In the genomic region with DNA sequence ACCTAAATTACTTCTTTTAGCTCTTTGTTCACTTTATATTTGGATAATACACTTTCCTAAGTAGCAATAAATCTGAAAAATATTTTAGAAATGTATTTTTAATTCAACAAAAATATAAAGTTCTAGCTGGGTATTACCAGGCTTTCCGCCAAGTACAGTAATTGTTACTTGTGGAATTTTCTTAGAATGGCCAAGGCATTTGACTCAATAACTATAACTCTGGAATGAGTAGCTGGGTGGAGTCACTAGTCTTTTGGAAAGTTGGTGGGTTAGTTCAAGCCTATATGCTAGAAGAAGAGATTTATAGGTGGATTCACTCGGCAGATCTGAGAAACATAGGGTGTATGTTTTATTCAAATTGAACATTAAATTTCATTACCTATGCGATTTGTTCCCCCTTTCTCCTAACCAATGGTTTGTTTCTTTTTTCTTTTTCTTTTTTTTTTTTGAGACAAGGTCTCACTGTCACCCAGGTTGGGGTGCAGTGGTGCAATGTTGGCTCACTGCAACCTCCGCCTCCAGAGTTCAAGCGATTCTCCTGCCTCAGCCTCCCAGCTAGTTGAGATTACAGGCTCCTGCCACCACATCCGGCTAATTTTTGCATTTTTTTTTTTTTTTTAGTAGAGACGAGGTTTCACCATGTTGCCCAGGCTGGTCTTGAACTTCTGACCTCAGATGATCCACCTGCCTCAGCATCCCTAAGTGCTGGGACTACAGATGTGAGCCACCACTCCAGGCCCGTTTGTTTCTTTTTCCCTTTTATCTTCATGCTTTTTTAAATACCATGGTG, we compare ENCODE assay signal across 27 cellular contexts. TPM values are rescaled to one million over a fixed set of nuclear protein-coding genes. Genes with fewer than 3 reads are reported as not detected.
DNase-seq lines count a peak whose midpoint lies in the region; ATAC-seq and TF ChIP-seq lines count a peak whose summit lies in the region.
"Had no signal": no experiment of that assay in that cellular context is flagged by ENCODE, and none has a peak within 500 bp of the region (broad histone marks: within the 10 kb centered on the region; RNA-seq: fewer than 3 reads in every experiment).

No MANE protein-coding gene starts in this region.

- peaks cover 45% of the 10 kb centered on the region for H3F3A ChIP-seq in SK-N-SH (replicated peaks; ENCODE audit: insufficient read depth)

- H3K9me3 Mint-ChIP-seq in activated CD8-positive, alpha-beta T cell treated with anti-CD3 and anti-CD28 coated beads for 36 hours: no peaks in the 10 kb centered on the region
- H3K9me3 Mint-ChIP-seq: activated naive CD8-positive, alpha-beta T cell treated with anti-CD3 and anti-CD28 coated beads, Interleukin-2, amount 50 U/mL, for 24 hours; activated T-cell treated with anti-CD3 and anti-CD28 coated beads, Interleukin-2, amount 50 U/mL, for 24 hours; CD4-positive, alpha-beta T cell; nephron progenitor cell; stimulated activated memory B cell treated with anti-CD40 and anti-IgM and Interleukin-4, amounts not matched to agents 10 μg/mL and 1 μg/mL and 100 μg/mL, for 72 hours had no signal

- H3K4me3 ChIP-seq in SK-N-SH (ENCODE audit: low read depth in 2 of 2, low read length in 1 of 2) (no peak overlapping the region), fibroblast of mammary gland (ENCODE audit: control insufficient read depth, low read depth, low read length) (no peak overlapping the region), suprapubic skin (no peak overlapping the region)
- H3K4me3 ChIP-seq: body of pancreas, heart left ventricle, lung, right atrium auricular region had no signal

- H3K9ac ChIP-seq in SK-N-SH: peak overlapping the region; percentile 58
- H3K9ac ChIP-seq: parathyroid adenoma had no signal

- H3K9me2 ChIP-seq in SK-N-SH: no peaks in the 10 kb centered on the region

- intact Hi-C loops in activated CD8-positive, alpha-beta T cell treated with anti-CD3 and anti-CD28 coated beads for 36 hours (cut with micrococcal nuclease): no loop called here

- ATAC-seq in activated CD8-positive, alpha-beta T cell treated with anti-CD3 and anti-CD28 coated beads for 36 hours: no peak
- ATAC-seq in activated CD4-positive, CD25-positive, alpha-beta regulatory T cell treated with anti-CD3 and anti-CD28 coated beads, Interleukin-2, amount 50 U/mL, for 24 hours: no peak
- ATAC-seq in HG02981 (IDR thresholded peaks at IDR 0.05; ENCODE audit: unreplicated experiment): no peak
- ATAC-seq: activated naive CD8-positive, alpha-beta T cell treated with anti-CD3 and anti-CD28 coated beads, Interleukin-2, amount 50 U/mL, for 24 hours; body of pancreas; foreskin keratinocyte; heart left ventricle; stimulated activated memory B cell treated with anti-CD40 and anti-IgM and Interleukin-4, amounts not matched to agents 10 μg/mL and 1 μg/mL and 100 μg/mL, for 72 hours had no signal

- 81% methylated on average over 8 of the region's 8 CpGs for WGBS in SK-N-SH (ENCODE audit: low lambda C conversion rate)
- WGBS in suprapubic skin: 84% methylated on average over 8 of the region's 8 CpGs

- no peak overlapping the region for H3K4me3 Mint-ChIP-seq in activated CD8-positive, alpha-beta T cell treated with anti-CD3 and anti-CD28 coated beads for 36 hours
- H3K4me3 Mint-ChIP-seq: activated naive CD8-positive, alpha-beta T cell treated with anti-CD3 and anti-CD28 coated beads, Interleukin-2, amount 50 U/mL, for 24 hours; activated T-cell treated with anti-CD3 and anti-CD28 coated beads, Interleukin-2, amount 50 U/mL, for 24 hours; CD4-positive, alpha-beta T cell; nephron progenitor cell; stimulated activated memory B cell treated with anti-CD40 and anti-IgM and Interleukin-4, amounts not matched to agents 10 μg/mL and 1 μg/mL and 100 μg/mL, for 72 hours had no signal

- no peaks in the 10 kb centered on the region for H3K27me3 ChIP-seq in SK-N-SH (ENCODE audit: insufficient read depth)
- no peaks in the 10 kb centered on the region for H3K27me3 ChIP-seq in suprapubic skin
- H3K27me3 ChIP-seq: body of pancreas, foreskin keratinocyte, heart left ventricle, right atrium auricular region had no signal

- DNase-seq in GM04504 (ENCODE audit: low read depth): peak; percentile 32
- DNase-seq in SK-N-SH: no peak
- DNase-seq in fibroblast of mammary gland (ENCODE audit: low read depth): peak; percentile 51
- no peak for DNase-seq in suprapubic skin (ENCODE audit: low spot score in 2 of 2)
- DNase-seq in activated CD8-positive, alpha-beta T cell treated with anti-CD3 and anti-CD28 coated beads for 36 hours: no peak
- DNase-seq: activated CD4-positive, alpha-beta T cell treated with anti-CD3 and anti-CD28 coated beads for 4 hours; activated naive CD8-positive, alpha-beta T cell treated with anti-CD3 and anti-CD28 coated beads, Interleukin-2, amount 50 U/mL, for 24 hours; activated T-cell treated with anti-CD3 and anti-CD28 coated beads, Interleukin-2, amount 50 U/mL, for 24 hours; AML-193; body of pancreas; CD4-positive, alpha-beta T cell; foreskin keratinocyte; heart left ventricle; NCI-H1105; NCI-H2029; NCI-H526 treated with DMSO at 0.1 percent for 48 hours; nephron progenitor cell; stimulated activated CD4-positive, alpha-beta T cell treated with anti-CD3 and anti-CD28 coated beads, Interleukin-4, amount 100 ng/mL, for 24 hours had no signal

- H3K27ac Mint-ChIP-seq in activated CD8-positive, alpha-beta T cell treated with anti-CD3 and anti-CD28 coated beads for 36 hours: no peak overlapping the region
- H3K27ac Mint-ChIP-seq: activated naive CD8-positive, alpha-beta T cell treated with anti-CD3 and anti-CD28 coated beads, Interleukin-2, amount 50 U/mL, for 24 hours; activated T-cell treated with anti-CD3 and anti-CD28 coated beads, Interleukin-2, amount 50 U/mL, for 24 hours; CD4-positive, alpha-beta T cell; stimulated activated memory B cell treated with anti-CD40 and anti-IgM and Interleukin-4, amounts not matched to agents 10 μg/mL and 1 μg/mL and 100 μg/mL, for 72 hours had no signal

- H3K27ac ChIP-seq in SK-N-SH (ENCODE audit: low read depth in 2 of 2, low read length in 1 of 2): peak overlapping the region; percentile 68 to 93; a peak in 3 of 4 replicates
- peak overlapping the region; percentile 28 for H3K27ac ChIP-seq in suprapubic skin
- H3K27ac ChIP-seq: body of pancreas, foreskin keratinocyte, heart left ventricle, parathyroid adenoma, right atrium auricular region had no signal

- CTCF ChIA-PET in SK-N-SH (lab: Yijun Ruan, JAX): interaction anchor here (0.6 to 3.6 kb wide), 5 partner anchors 9 to 1516 kb away, joined by 3 to 15 read pairs (median 6); no protein-coding TSS in a partner anchor
- CTCF ChIA-PET in activated CD8-positive, alpha-beta T cell treated with anti-CD3 and anti-CD28 coated beads for 36 hours (lab: Charles Lee): no interaction called here

- TF ChIP-seq EP300 in SK-N-SH (IDR thresholded peaks at IDR 0.05; ENCODE audit: borderline replicate concordance in 1 of 2, low read depth in 1 of 2, low read length in 1 of 2) (no peak), suprapubic skin (IDR thresholded peaks at IDR 0.05) (no peak)

- H3K79me2 ChIP-seq in SK-N-SH (ENCODE audit: insufficient read depth): no peaks in the 10 kb centered on the region
- H3K79me2 ChIP-seq: parathyroid adenoma had no signal

- H4K20me1 ChIP-seq in SK-N-SH (ENCODE audit: insufficient read depth): no peaks in the 10 kb centered on the region

- no peaks in the 10 kb centered on the region for H3K27me3 Mint-ChIP-seq in activated CD8-positive, alpha-beta T cell treated with anti-CD3 and anti-CD28 coated beads for 36 hours
- H3K27me3 Mint-ChIP-seq: activated naive CD8-positive, alpha-beta T cell treated with anti-CD3 and anti-CD28 coated beads, Interleukin-2, amount 50 U/mL, for 24 hours; CD4-positive, alpha-beta T cell; stimulated activated memory B cell treated with anti-CD40 and anti-IgM and Interleukin-4, amounts not matched to agents 10 μg/mL and 1 μg/mL and 100 μg/mL, for 72 hours had no signal

- peak overlapping the region; percentile 70 for H3K4me2 ChIP-seq in SK-N-SH

- TF ChIP-seq POLR2A in suprapubic skin (IDR thresholded peaks at IDR 0.05): no peak

- H3K4me1 ChIP-seq in SK-N-SH (ENCODE audit: control insufficient read depth in 1 of 2, insufficient read depth in 2 of 2, low read depth in 1 of 2, low read length in 1 of 2) (peaks cover 0 to 32% of the 10 kb centered on the region in 2 experiments; a peak in 3 of 4 replicates), suprapubic skin (peaks cover 6% of the 10 kb centered on the region)
- H3K4me1 ChIP-seq: body of pancreas, foreskin keratinocyte, parathyroid adenoma, right atrium auricular region had no signal

- no peaks in the 10 kb centered on the region for H3K36me3 ChIP-seq in SK-N-SH (replicated peaks in 1 of 2; ENCODE audit: control insufficient read depth in 1 of 2, insufficient read depth in 2 of 2, low read length in 1 of 2)
- no peaks in the 10 kb centered on the region for H3K36me3 ChIP-seq in suprapubic skin
- H3K36me3 ChIP-seq: heart left ventricle, right atrium auricular region had no signal

- H3K9me3 ChIP-seq in SK-N-SH (no peaks in the 10 kb centered on the region), suprapubic skin (no peaks in the 10 kb centered on the region)
- H3K9me3 ChIP-seq: body of pancreas, heart left ventricle, right atrium auricular region had no signal

- H3K4me1 Mint-ChIP-seq in activated CD8-positive, alpha-beta T cell treated with anti-CD3 and anti-CD28 coated beads for 36 hours (ENCODE audit: low read depth): no peaks in the 10 kb centered on the region
- H3K4me1 Mint-ChIP-seq: activated naive CD8-positive, alpha-beta T cell treated with anti-CD3 and anti-CD28 coated beads, Interleukin-2, amount 50 U/mL, for 24 hours; stimulated activated memory B cell treated with anti-CD40 and anti-IgM and Interleukin-4, amounts not matched to agents 10 μg/mL and 1 μg/mL and 100 μg/mL, for 72 hours had no signal

- POLR2A ChIA-PET in SK-N-SH (lab: Yijun Ruan, JAX): no interaction called here
- POLR2A ChIA-PET in activated CD8-positive, alpha-beta T cell treated with anti-CD3 and anti-CD28 coated beads for 36 hours (lab: Charles Lee): no interaction called here

- peak overlapping the region; percentile 39; the same call in 1 of the 2 replicates for H2AFZ ChIP-seq in SK-N-SH (ENCODE audit: low read depth)
- H2AFZ ChIP-seq: parathyroid adenoma had no signal

- TF ChIP-seq CTCF in SK-N-SH (IDR thresholded peaks at IDR 0.05) (no peak), fibroblast of mammary gland (conservative IDR thresholded peaks at IDR 0.05; ENCODE audit: control insufficient read depth, insufficient read depth, low read depth, low read length) (no peak), suprapubic skin (IDR thresholded peaks at IDR 0.05) (no peak)
- TF ChIP-seq CTCF in activated CD8-positive, alpha-beta T cell treated with anti-CD3 and anti-CD28 coated beads for 36 hours (IDR thresholded peaks at IDR 0.05): no peak

- no peak for TF ChIP-seq RAD21 in SK-N-SH (IDR thresholded peaks at IDR 0.05; ENCODE audit: low read length)

- no peaks in the 10 kb centered on the region for H3K36me3 Mint-ChIP-seq in activated CD8-positive, alpha-beta T cell treated with anti-CD3 and anti-CD28 coated beads for 36 hours (ENCODE audit: low read depth)
- H3K36me3 Mint-ChIP-seq: stimulated activated memory B cell treated with anti-CD40 and anti-IgM and Interleukin-4, amounts not matched to agents 10 μg/mL and 1 μg/mL and 100 μg/mL, for 72 hours had no signal

RNA-seq across cellular contexts. Expression of gene LOX, which starts 16.0 kb away (rescaled TPM):
- polyA plus RNA-seq in SK-N-SH (2012; rRNA removed): 36.3 and 50.4 TPM in 2 replicates
- polyA plus RNA-seq in SK-N-SH (2012; cell fraction: cytosol; rRNA removed): 30.8 and 41.6 TPM in 2 replicates
- 105 and 108 TPM in 2 replicates for polyA plus RNA-seq in SK-N-SH (2012; cell fraction: nucleus; rRNA removed)
- 10 to 100 TPM in 2 of 4 donors, 1 to 10 TPM in 2; 4.9 to 20.2 (median 9.8) TPM for total RNA-seq in suprapubic skin
- total RNA-seq in activated CD8-positive, alpha-beta T cell treated with anti-CD3 and anti-CD28 coated beads for 36 hours: not detected
- total RNA-seq: activated CD8-positive, alpha-beta memory T cell treated with anti-CD3 and anti-CD28 coated beads for 36 hours; T-helper 1 cell treated with Interleukin-12 subunit alpha and Interleukin-12 subunit beta and Interleukin-4 antibody, amounts not matched to agents 30 ng/mL and 1 ng/mL, for 36 hours had no signal

RNA-seq across cellular contexts. Expression of gene ZNF474, which starts 35.3 kb away (rescaled TPM):
- polyA plus RNA-seq in SK-N-SH (2012; rRNA removed): 0.08 and 0.21 TPM in 2 replicates
- polyA plus RNA-seq in SK-N-SH (2012; cell fraction: cytosol; rRNA removed): 0.10 and 0.13 TPM in 2 replicates
- polyA plus RNA-seq in SK-N-SH (2012; cell fraction: nucleus; rRNA removed): 0.31 and 0.58 TPM in 2 replicates
- 1 to 10 TPM in 3 of 4 donors, not detected in 1; 1.0 to 2.0 (median 1.4) TPM for total RNA-seq in suprapubic skin
- total RNA-seq in activated CD8-positive, alpha-beta T cell treated with anti-CD3 and anti-CD28 coated beads for 36 hours: not detected
- total RNA-seq: activated CD8-positive, alpha-beta memory T cell treated with anti-CD3 and anti-CD28 coated beads for 36 hours; body of pancreas; endothelial cell of umbilical vein; foreskin keratinocyte; right atrium auricular region had no signal
- polyA plus RNA-seq: foreskin keratinocyte had no signal

Comparison
In these comparisons a context has a peak if more than half of its experiments do, and no peak if none do; other contexts are left out.
1. DNase-seq: peak in GM04504 (single experiment) and fibroblast of mammary gland (single experiment); none in SK-N-SH (single experiment), suprapubic skin (0 of 2) and activated CD8-positive, alpha-beta T cell treated with anti-CD3 and anti-CD28 coated beads for 36 hours (single experiment).
2. RNA of gene LOX, which starts 16.0 kb away (total RNA-seq): 4.9 to 20.2 TPM in suprapubic skin; not detected in activated CD8-positive, alpha-beta T cell treated with anti-CD3 and anti-CD28 coated beads for 36 hours; every median in the first group is over 4 times any median in the second.